In genomic region chr9:93493949-93494348, GRCh38 we compare ENCODE assay signal across 24 cellular contexts.
"Had no signal": no experiment of that assay in that cellular context is flagged by ENCODE, and none has a peak within 500 bp of the region (broad histone marks: within the 10 kb centered on the region; RNA-seq: fewer than 3 reads in every experiment).

No MANE protein-coding gene starts in this region.

- H3K4me3 ChIP-seq: ovary, psoas muscle, skin epidermis, suprapubic skin, transverse colon, vagina had no signal

- H3K27ac Mint-ChIP-seq: mesothelial cell of epicardium, nephron progenitor cell had no signal

- H3K4me3 Mint-ChIP-seq: effector memory CD8-positive, alpha-beta T cell; immature natural killer cell; mesothelial cell of epicardium; naive thymus-derived CD8-positive, alpha-beta T cell; nephron progenitor cell; stimulated activated naive CD8-positive, alpha-beta T cell treated with anti-CD3 and anti-CD28 coated beads, Interleukin-15, amount 100 ng/mL, for 72 hours had no signal

- H3K9me3 Mint-ChIP-seq: effector memory CD8-positive, alpha-beta T cell; immature natural killer cell; mesothelial cell of epicardium; naive thymus-derived CD8-positive, alpha-beta T cell; nephron progenitor cell; stimulated activated naive CD8-positive, alpha-beta T cell treated with anti-CD3 and anti-CD28 coated beads, Interleukin-15, amount 100 ng/mL, for 72 hours had no signal

- H3K27me3 ChIP-seq: ovary, suprapubic skin, transverse colon, vagina had no signal

- ATAC-seq: effector memory CD8-positive, alpha-beta T cell; naive thymus-derived CD8-positive, alpha-beta T cell; psoas muscle; right cardiac atrium; stimulated activated naive CD8-positive, alpha-beta T cell treated with anti-CD3 and anti-CD28 coated beads, Interleukin-15, amount 100 ng/mL, for 72 hours had no signal

- DNase-seq: cortex of kidney; effector memory CD8-positive, alpha-beta T cell; hypothalamus; immature natural killer cell; islet precursor cell; kidney glomerular epithelial cell; mesenchymal stem cell; naive thymus-derived CD8-positive, alpha-beta T cell; nephron progenitor cell; nucleus accumbens; ovary; posterior cingulate gyrus; psoas muscle; right cardiac atrium; stimulated activated CD4-positive, alpha-beta T cell treated with anti-CD3 and anti-CD28 coated beads, Interleukin-1b, Interleukin-23, amount 100 ng/mL, for 48 hours; stimulated activated CD4-positive, alpha-beta T cell treated with anti-CD3 and anti-CD28 coated beads, Interleukin-4, amount 100 ng/mL, for 1 hour; stimulated activated CD8-positive, alpha-beta memory T cell treated with anti-CD3 and anti-CD28 coated beads, Interleukin-4, amount 100 ng/mL, for 48 hours; stimulated activated naive CD4-positive, alpha-beta T cell; stimulated activated naive CD8-positive, alpha-beta T cell treated with anti-CD3 and anti-CD28 coated beads, Interleukin-15, amount 100 ng/mL, for 72 hours; transverse colon had no signal

- H3K27ac ChIP-seq: ovary, psoas muscle, skin epidermis, suprapubic skin, transverse colon, vagina had no signal

- H3K9me3 ChIP-seq: ovary, psoas muscle, suprapubic skin, transverse colon, vagina had no signal

- H3K4me1 ChIP-seq: suprapubic skin, transverse colon had no signal

- H3K4me1 Mint-ChIP-seq: mesothelial cell of epicardium had no signal

- H3K36me3 ChIP-seq: ovary had no signal

- H3K27me3 Mint-ChIP-seq: effector memory CD8-positive, alpha-beta T cell; naive thymus-derived CD8-positive, alpha-beta T cell; stimulated activated naive CD8-positive, alpha-beta T cell treated with anti-CD3 and anti-CD28 coated beads, Interleukin-15, amount 100 ng/mL, for 72 hours had no signal
